In the genomic region with DNA sequence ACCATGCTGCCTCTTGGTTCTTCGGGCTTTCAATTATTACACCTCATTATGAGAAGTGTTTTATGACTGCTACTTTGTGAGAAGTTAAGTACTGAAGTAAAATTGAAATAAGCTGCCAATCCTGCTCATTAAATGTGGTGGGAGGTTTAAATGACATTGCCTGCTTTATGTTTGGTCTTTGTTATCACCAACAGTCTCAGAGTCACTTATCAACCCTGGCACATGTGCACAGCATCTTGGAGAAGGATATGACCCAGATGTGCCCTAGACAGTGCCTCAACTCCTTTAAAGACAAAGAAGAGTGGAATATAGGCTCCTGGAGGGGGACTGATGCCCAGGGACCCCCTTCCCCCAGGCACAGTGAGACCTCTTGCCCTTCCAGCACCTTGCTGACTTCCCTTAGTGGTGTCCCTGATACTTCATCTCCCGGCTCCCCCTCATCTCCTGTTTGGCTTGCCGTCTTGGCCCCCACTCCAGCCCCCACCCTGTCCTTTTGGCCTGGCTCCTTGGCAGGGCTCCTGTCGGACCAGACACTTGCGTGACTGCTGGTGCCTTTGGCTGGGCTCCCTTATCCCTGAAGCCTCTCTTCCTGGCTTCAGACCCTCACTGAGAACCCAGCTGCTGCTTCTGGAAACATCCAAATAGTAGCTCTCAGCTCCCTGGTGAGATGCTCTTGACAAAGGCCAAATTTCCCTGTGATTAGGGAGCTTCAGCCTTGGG, we compare ENCODE assay signal across 1 cellular context.
TF ChIP-seq lines count a peak whose summit lies in the region.

No MANE protein-coding gene starts in this region.

TF ChIP-seq in SK-N-SH treated with all-trans-retinoic acid at 6 μM for 48 hours, 23 proteins besides CTCF, POLR2A, EP300 and RAD21 (continued from another document):
- TF ChIP-seq, protein P1, sequence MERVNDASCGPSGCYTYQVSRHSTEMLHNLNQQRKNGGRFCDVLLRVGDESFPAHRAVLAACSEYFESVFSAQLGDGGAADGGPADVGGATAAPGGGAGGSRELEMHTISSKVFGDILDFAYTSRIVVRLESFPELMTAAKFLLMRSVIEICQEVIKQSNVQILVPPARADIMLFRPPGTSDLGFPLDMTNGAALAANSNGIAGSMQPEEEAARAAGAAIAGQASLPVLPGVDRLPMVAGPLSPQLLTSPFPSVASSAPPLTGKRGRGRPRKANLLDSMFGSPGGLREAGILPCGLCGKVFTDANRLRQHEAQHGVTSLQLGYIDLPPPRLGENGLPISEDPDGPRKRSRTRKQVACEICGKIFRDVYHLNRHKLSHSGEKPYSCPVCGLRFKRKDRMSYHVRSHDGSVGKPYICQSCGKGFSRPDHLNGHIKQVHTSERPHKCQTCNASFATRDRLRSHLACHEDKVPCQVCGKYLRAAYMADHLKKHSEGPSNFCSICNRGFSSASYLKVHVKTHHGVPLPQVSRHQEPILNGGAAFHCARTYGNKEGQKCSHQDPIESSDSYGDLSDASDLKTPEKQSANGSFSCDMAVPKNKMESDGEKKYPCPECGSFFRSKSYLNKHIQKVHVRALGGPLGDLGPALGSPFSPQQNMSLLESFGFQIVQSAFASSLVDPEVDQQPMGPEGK (CRISPR knock-in tag; IDR thresholded peaks at IDR 0.05; ENCODE audit: borderline replicate concordance), result no peak
- TF ChIP-seq ESRRG (CRISPR knock-in tag; IDR thresholded peaks at IDR 0.05), result no peak
- TF ChIP-seq RARB (CRISPR knock-in tag; IDR thresholded peaks at IDR 0.05), result no peak
- no peak for TF ChIP-seq ZNF565 (CRISPR knock-in tag; conservative IDR thresholded peaks at IDR 0.05; ENCODE audit: low read depth)
- TF ChIP-seq TCF4 (CRISPR knock-in tag; IDR thresholded peaks at IDR 0.05; ENCODE audit: borderline replicate concordance), result peak; percentile 49
- TF ChIP-seq OSR1 (CRISPR knock-in tag; IDR thresholded peaks at IDR 0.05), result no peak
- no peak for TF ChIP-seq CSDC2 (CRISPR knock-in tag; IDR thresholded peaks at IDR 0.05)
- no peak; the same call in 1 of the 2 replicates for TF ChIP-seq ZNF70 (CRISPR knock-in tag; IDR thresholded peaks at IDR 0.05)
- no peak for TF ChIP-seq ZC3H10 (CRISPR knock-in tag; IDR thresholded peaks at IDR 0.05)
- TF ChIP-seq GLIS3 (CRISPR knock-in tag; IDR thresholded peaks at IDR 0.05), result no peak
- TF ChIP-seq, protein P2, sequence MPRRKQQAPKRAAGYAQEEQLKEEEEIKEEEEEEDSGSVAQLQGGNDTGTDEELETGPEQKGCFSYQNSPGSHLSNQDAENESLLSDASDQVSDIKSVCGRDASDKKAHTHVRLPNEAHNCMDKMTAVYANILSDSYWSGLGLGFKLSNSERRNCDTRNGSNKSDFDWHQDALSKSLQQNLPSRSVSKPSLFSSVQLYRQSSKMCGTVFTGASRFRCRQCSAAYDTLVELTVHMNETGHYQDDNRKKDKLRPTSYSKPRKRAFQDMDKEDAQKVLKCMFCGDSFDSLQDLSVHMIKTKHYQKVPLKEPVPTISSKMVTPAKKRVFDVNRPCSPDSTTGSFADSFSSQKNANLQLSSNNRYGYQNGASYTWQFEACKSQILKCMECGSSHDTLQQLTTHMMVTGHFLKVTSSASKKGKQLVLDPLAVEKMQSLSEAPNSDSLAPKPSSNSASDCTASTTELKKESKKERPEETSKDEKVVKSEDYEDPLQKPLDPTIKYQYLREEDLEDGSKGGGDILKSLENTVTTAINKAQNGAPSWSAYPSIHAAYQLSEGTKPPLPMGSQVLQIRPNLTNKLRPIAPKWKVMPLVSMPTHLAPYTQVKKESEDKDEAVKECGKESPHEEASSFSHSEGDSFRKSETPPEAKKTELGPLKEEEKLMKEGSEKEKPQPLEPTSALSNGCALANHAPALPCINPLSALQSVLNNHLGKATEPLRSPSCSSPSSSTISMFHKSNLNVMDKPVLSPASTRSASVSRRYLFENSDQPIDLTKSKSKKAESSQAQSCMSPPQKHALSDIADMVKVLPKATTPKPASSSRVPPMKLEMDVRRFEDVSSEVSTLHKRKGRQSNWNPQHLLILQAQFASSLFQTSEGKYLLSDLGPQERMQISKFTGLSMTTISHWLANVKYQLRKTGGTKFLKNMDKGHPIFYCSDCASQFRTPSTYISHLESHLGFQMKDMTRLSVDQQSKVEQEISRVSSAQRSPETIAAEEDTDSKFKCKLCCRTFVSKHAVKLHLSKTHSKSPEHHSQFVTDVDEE (CRISPR knock-in tag; IDR thresholded peaks at IDR 0.05), result peak; percentile 87
- TF ChIP-seq BACH2 (CRISPR knock-in tag; IDR thresholded peaks at IDR 0.05; ENCODE audit: borderline replicate concordance), result 0 out of 2 replicates have a peak, but pooled peaks have one; percentile 5
